ENCODE assay signal across 8 cellular contexts in the genomic region with DNA sequence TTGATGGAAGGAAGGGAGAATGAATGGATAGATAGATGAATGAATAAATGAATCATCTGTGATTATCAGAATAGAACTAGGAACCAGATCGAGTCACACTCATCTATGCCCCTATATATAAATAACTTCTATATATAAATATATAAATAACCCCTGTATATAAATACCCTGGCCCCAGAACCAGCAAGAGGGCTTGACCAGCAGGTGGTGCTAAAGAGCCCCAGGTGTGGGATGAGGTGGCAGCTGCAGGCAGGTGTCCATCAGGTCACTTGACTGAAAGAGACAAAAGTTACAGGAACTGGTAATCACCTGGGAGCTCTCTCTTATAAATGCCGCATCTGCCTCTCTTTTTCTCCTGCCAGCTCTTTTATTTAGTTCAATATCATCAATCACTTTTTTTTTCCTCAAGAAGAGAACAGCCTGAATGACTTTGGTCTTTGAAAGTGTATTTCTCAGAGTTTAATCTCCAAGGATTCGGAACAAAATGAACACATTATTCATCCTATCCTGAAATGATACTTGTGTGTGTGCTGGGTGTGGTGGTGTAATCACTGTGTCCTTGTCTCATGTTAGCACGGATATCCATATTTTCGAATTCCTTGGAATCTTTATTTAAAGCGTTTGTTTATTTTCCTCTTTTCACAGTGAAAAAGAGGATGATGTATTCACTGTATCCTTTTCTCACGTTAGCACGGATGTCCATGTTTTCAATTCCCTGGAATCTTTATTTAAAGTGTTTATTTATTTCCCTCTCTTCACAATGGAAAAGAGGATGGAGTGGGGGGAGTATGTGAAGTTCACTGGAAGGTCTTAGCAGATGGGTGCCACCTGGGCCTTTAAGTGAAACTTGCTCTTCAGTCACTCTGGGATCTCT. TPM values are rescaled to one million over a fixed set of nuclear protein-coding genes. Genes with fewer than 3 reads are reported as not detected.
DNase-seq lines count a peak whose midpoint lies in the region; ATAC-seq and FAIRE-seq lines count a peak whose summit lies in the region.

No MANE protein-coding gene starts in this region.

- no peak for FAIRE-seq in RCC 7860 (lab: Jason Lieb, UNC)

- intact Hi-C loops in Right ventricle myocardium inferior (cut with DNase I) = loop anchor here (1.0 kb wide), 1 partner anchor 99 kb away; no protein-coding TSS in a partner anchor

- peak; percentile 88 for DNase-seq in EH (ENCODE audit: low read depth)
- DNase-seq in RCC 7860 (ENCODE audit: low spot score) = peak; percentile 11
- DNase-seq in activated effector memory CD4-positive, alpha-beta T cell treated with Interleukin-2 at 50 U/mL for 16 hours = peak; percentile 63
- DNase-seq in Right ventricle myocardium inferior (ENCODE audit: missing footprints) = peak; percentile 70
- DNase-seq in renal cortical epithelial cell (ENCODE audit: low read depth) = peak; percentile 33
- DNase-seq in 8988T = no peak

- ATAC-seq in HG03439 (IDR thresholded peaks at IDR 0.05; ENCODE audit: unreplicated experiment) (peak; percentile 79), Right ventricle myocardium inferior (no peak), GM21360 (IDR thresholded peaks at IDR 0.05; ENCODE audit: unreplicated experiment) (no peak)

RNA-seq across cellular contexts. Expression of gene ATG7, which starts 35.4 kb away (rescaled TPM):
- total RNA-seq in Right ventricle myocardium inferior = 17.5 TPM
- 98.7 and 109 TPM in 2 replicates for total RNA-seq in renal cortical epithelial cell
